Comparison of ENCODE assay signal across 13 cellular contexts in the genomic region with DNA sequence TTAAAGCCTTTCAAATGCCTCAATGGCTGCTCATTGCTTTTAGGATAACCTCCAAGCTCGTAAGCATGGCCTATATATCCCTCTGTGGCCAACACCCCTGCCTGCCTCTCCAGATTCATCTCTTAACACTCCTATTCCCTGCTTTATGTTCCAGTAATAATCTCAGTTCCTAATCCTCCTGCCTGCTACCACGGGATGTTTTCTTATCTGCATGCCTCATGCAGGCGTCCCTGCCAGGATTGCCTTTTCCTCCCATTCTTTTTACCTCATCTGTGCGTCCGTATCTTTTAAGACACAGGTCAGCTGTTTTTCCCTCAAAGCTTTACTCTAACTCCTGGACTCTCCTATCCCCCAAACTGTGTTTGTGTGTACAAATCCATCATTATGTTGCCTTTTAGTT.
"Had no signal": no experiment of that assay in that cellular context is flagged by ENCODE, and none has a peak within 500 bp of the region (broad histone marks: within the 10 kb centered on the region; RNA-seq: fewer than 3 reads in every experiment).

No MANE protein-coding gene starts in this region.

- H3K27me3 ChIP-seq: upper lobe of right lung had no signal

- H3K9me3 ChIP-seq: thoracic aorta, upper lobe of right lung had no signal

- H3K4me3 ChIP-seq: psoas muscle, thoracic aorta, upper lobe of right lung had no signal

- ATAC-seq: activated CD8-positive, alpha-beta T cell treated with anti-CD3 and anti-CD28 coated beads, Interleukin-2, amount 10 ng/mL, durations not matched to agents 7 days and 5 days; psoas muscle; stimulated activated effector memory CD8-positive, alpha-beta T cell treated with anti-CD3 and anti-CD28 coated beads, Interleukin-12 subunit alpha, Interleukin-12 subunit beta, amount 100 ng/mL, for 72 hours; upper lobe of right lung; WTC11 had no signal

- H3K27ac ChIP-seq: psoas muscle, thoracic aorta, upper lobe of right lung had no signal

- DNase-seq: activated CD4-positive, alpha-beta T cell treated with anti-CD3 and anti-CD28 coated beads for 4 hours; activated CD8-positive, alpha-beta memory T cell treated with anti-CD3 and anti-CD28 coated beads, Interleukin-2, amount 50 U/mL, for 4 hours; activated CD8-positive, alpha-beta T cell treated with anti-CD3 and anti-CD28 coated beads, Interleukin-2, amount 10 ng/mL, durations not matched to agents 7 days and 5 days; activated effector memory CD4-positive, alpha-beta T cell treated with anti-CD3 and anti-CD28 coated beads, Interleukin-2, amount 50 U/mL, for 16 hours; activated T-cell treated with anti-CD3 and anti-CD28 coated beads, Interleukin-2, amount 50 U/mL, for 48 hours; erythroblast; hippocampal formation; nephron progenitor cell; psoas muscle; upper lobe of right lung had no signal

- H3K4me1 ChIP-seq: upper lobe of right lung had no signal
